ENCODE assay signal across 18 cellular contexts in genomic region chr13:44629465-44630183, GRCh38. TPM values are rescaled to one million over a fixed set of nuclear protein-coding genes. Genes with fewer than 3 reads are reported as not detected.
DNase-seq lines count a peak whose midpoint lies in the region; ATAC-seq and TF ChIP-seq lines count a peak whose summit lies in the region.
"Had no signal": no experiment of that assay in that cellular context is flagged by ENCODE, and none has a peak within 500 bp of the region (broad histone marks: within the 10 kb centered on the region; RNA-seq: fewer than 3 reads in every experiment).

No MANE protein-coding gene starts in this region.

- H3F3A ChIP-seq in GM23338 (replicated peaks; ENCODE audit: low read depth), result no peaks in the 10 kb centered on the region

- H3K27me3 ChIP-seq in thoracic aorta (replicated peaks; ENCODE audit: insufficient read depth) (no peaks in the 10 kb centered on the region), GM23338 (ENCODE audit: insufficient read depth) (no peaks in the 10 kb centered on the region), tibial nerve (no peaks in the 10 kb centered on the region)

- H2AFZ ChIP-seq in GM23338, result no peak overlapping the region

- DNase-seq in ELR (ENCODE audit: low read depth), result peak; percentile 6
- peak; percentile 27 for DNase-seq in astrocyte of the cerebellum (ENCODE audit: low read depth)
- peak; percentile 73 for DNase-seq in foreskin melanocyte
- DNase-seq in thoracic aorta (ENCODE audit: low spot score), result no peak
- DNase-seq in activated CD8-positive, alpha-beta memory T cell treated with anti-CD3 and anti-CD28 coated beads, Interleukin-2, amount 50 U/mL, for 4 hours, result no peak
- DNase-seq in GM23338 (ENCODE audit: low spot score), result no peak
- no peak for DNase-seq in tibial nerve (ENCODE audit: low spot score in 2 of 2)
- DNase-seq: activated CD4-positive, alpha-beta T cell treated with anti-CD3 and anti-CD28 coated beads, Interleukin-2, amount 10 ng/mL, durations not matched to agents 24 days and 14 days; activated effector memory CD4-positive, alpha-beta T cell treated with anti-CD3 and anti-CD28 coated beads, Interleukin-2, amount 50 U/mL, for 16 hours; amygdala; CD4-positive, CD25-positive, alpha-beta regulatory T cell; GOT3; NCI-H187; NCI-H446; stimulated activated CD4-positive, alpha-beta T cell treated with anti-CD3 and anti-CD28 coated beads, Interleukin-2, amount 100 ng/mL, for 24 hours; stimulated activated naive CD8-positive, alpha-beta T cell treated with anti-CD3 and anti-CD28 coated beads, Interleukin-15, amount 100 ng/mL, for 72 hours had no signal

- H3K27me3 Mint-ChIP-seq in GM23338 (ENCODE audit: insufficient read depth, low read depth, poor library complexity), result peaks cover 1% of the 10 kb centered on the region

- TF ChIP-seq CTCF in astrocyte of the cerebellum (IDR thresholded peaks at IDR 0.05; ENCODE audit: low read depth, low read length, missing control alignments) (no peak), thoracic aorta (IDR thresholded peaks at IDR 0.05) (no peak), GM23338 (conservative IDR thresholded peaks at IDR 0.05; ENCODE audit: low read depth in 2 of 2) (no peak), tibial nerve (IDR thresholded peaks at IDR 0.05) (no peak)

- no peaks in the 10 kb centered on the region for H3K9me3 Mint-ChIP-seq in GM23338
- H3K9me3 Mint-ChIP-seq: activated CD4-positive, alpha-beta T cell treated with anti-CD3 and anti-CD28 coated beads, Interleukin-2, amount 10 ng/mL, durations not matched to agents 24 days and 14 days; IgD-negative memory B cell; stimulated activated naive CD8-positive, alpha-beta T cell treated with anti-CD3 and anti-CD28 coated beads, Interleukin-15, amount 100 ng/mL, for 72 hours had no signal

- no peaks in the 10 kb centered on the region; the same call in 2 of the 3 replicates for H3K36me3 Mint-ChIP-seq in GM23338 (ENCODE audit: low read depth)
- H3K36me3 Mint-ChIP-seq: CD4-positive, CD25-positive, alpha-beta regulatory T cell had no signal

- no peak for TF ChIP-seq POLR2A in tibial nerve (IDR thresholded peaks at IDR 0.05)

- no peaks in the 10 kb centered on the region for H3K79me2 ChIP-seq in GM23338 (replicated peaks; ENCODE audit: insufficient read depth)

- no peaks in the 10 kb centered on the region for H3K36me3 ChIP-seq in thoracic aorta
- no peaks in the 10 kb centered on the region for H3K36me3 ChIP-seq in GM23338 (ENCODE audit: insufficient read depth)
- H3K36me3 ChIP-seq in tibial nerve, result no peaks in the 10 kb centered on the region

- H3K27ac Mint-ChIP-seq in GM23338, result no peak overlapping the region
- H3K27ac Mint-ChIP-seq: activated CD4-positive, alpha-beta T cell treated with anti-CD3 and anti-CD28 coated beads, Interleukin-2, amount 10 ng/mL, durations not matched to agents 24 days and 14 days; CD4-positive, CD25-positive, alpha-beta regulatory T cell; IgD-negative memory B cell; stimulated activated naive CD8-positive, alpha-beta T cell treated with anti-CD3 and anti-CD28 coated beads, Interleukin-15, amount 100 ng/mL, for 72 hours had no signal

- H3K4me3 ChIP-seq in astrocyte of the cerebellum (ENCODE audit: low read depth, low read length) (no peak overlapping the region), thoracic aorta (no peak overlapping the region), GM23338 (no peak overlapping the region), tibial nerve (no peak overlapping the region)

- ATAC-seq in thoracic aorta (ENCODE audit: insufficient number of reproducible peaks, low FRiP score, low read depth) (no peak), GM23338 (no peak)
- ATAC-seq: sciatic nerve; stimulated activated naive CD8-positive, alpha-beta T cell treated with anti-CD3 and anti-CD28 coated beads, Interleukin-15, amount 100 ng/mL, for 72 hours had no signal

- H3K4me3 Mint-ChIP-seq in GM23338, result no peak overlapping the region
- H3K4me3 Mint-ChIP-seq: activated CD4-positive, alpha-beta T cell treated with anti-CD3 and anti-CD28 coated beads, Interleukin-2, amount 10 ng/mL, durations not matched to agents 24 days and 14 days; CD4-positive, CD25-positive, alpha-beta regulatory T cell; IgD-negative memory B cell; stimulated activated naive CD8-positive, alpha-beta T cell treated with anti-CD3 and anti-CD28 coated beads, Interleukin-15, amount 100 ng/mL, for 72 hours had no signal

- in situ Hi-C loops in astrocyte of the cerebellum (cut with HindIII; ENCODE audit: low sequenced_read_pairs), result no loop called here

- H3K4me1 Mint-ChIP-seq in GM23338, result no peaks in the 10 kb centered on the region
- H3K4me1 Mint-ChIP-seq: activated CD4-positive, alpha-beta T cell treated with anti-CD3 and anti-CD28 coated beads, Interleukin-2, amount 10 ng/mL, durations not matched to agents 24 days and 14 days; CD4-positive, CD25-positive, alpha-beta regulatory T cell; IgD-negative memory B cell; stimulated activated naive CD8-positive, alpha-beta T cell treated with anti-CD3 and anti-CD28 coated beads, Interleukin-15, amount 100 ng/mL, for 72 hours had no signal

- H3K4me1 ChIP-seq in thoracic aorta (ENCODE audit: control insufficient read depth in 1 of 2, low read depth in 2 of 2) (peaks cover 9 to 13% of the 10 kb centered on the region in 2 donors), GM23338 (ENCODE audit: insufficient read depth) (no peaks in the 10 kb centered on the region), tibial nerve (peaks cover 0 to 9% (median 0%) of the 10 kb centered on the region in 4 donors)

- peaks cover 3% of the 10 kb centered on the region; the same call in 1 of the 2 replicates for H3K9me2 ChIP-seq in GM23338 (ENCODE audit: insufficient read depth)

- H3K27ac ChIP-seq in thoracic aorta, result peak overlapping the region; percentile 37 to 41
- H3K27ac ChIP-seq in GM23338 (ENCODE audit: low read depth), result no peak overlapping the region
- H3K27ac ChIP-seq in tibial nerve, result no peak overlapping the region

- H3K9me3 ChIP-seq in thoracic aorta (no peaks in the 10 kb centered on the region), tibial nerve (no peaks in the 10 kb centered on the region)

- no peak overlapping the region for H3K4me2 ChIP-seq in GM23338

- TF ChIP-seq EP300 in tibial nerve (IDR thresholded peaks at IDR 0.05), result no peak

- WGBS in tibial nerve, 2 donors, result 46 to 53% methylated on average over 2 of the region's 2 CpGs

- no peaks in the 10 kb centered on the region for H4K20me1 ChIP-seq in GM23338 (replicated peaks; ENCODE audit: insufficient read depth)

TF ChIP-seq in GM23338, 12 proteins besides CTCF, POLR2A, EP300 and RAD21 (continues in another document):
- no peak for TF ChIP-seq EZH2 (IDR thresholded peaks at IDR 0.05; ENCODE audit: low read depth, unreplicated experiment)
- no peak for TF ChIP-seq NANOG (IDR thresholded peaks at IDR 0.05; ENCODE audit: borderline replicate concordance)
- no peak for TF ChIP-seq JUNB (IDR thresholded peaks at IDR 0.05; ENCODE audit: unreplicated experiment)
- no peak for TF ChIP-seq ETS1 (IDR thresholded peaks at IDR 0.05)
- TF ChIP-seq ZNF331 (CRISPR knock-in tag; IDR thresholded peaks at IDR 0.05; ENCODE audit: low read depth), result no peak
- no peak for TF ChIP-seq REST (IDR thresholded peaks at IDR 0.05; ENCODE audit: unreplicated experiment)
- no peak for TF ChIP-seq CREB1 (CRISPR knock-in tag; IDR thresholded peaks at IDR 0.05; ENCODE audit: low read depth)
- no peak for TF ChIP-seq ZNF114 (CRISPR knock-in tag; IDR thresholded peaks at IDR 0.05)

RNA-seq across cellular contexts. Expression of gene TSC22D1, which starts 53.5 kb away (rescaled TPM):
- total RNA-seq in thoracic aorta (100 to 1,000 TPM; 107 to 129 TPM), tibial nerve (100 to 1,000 TPM; 203 to 334 (median 213) TPM)
- 101 and 114 TPM in 2 replicates for total RNA-seq in GM23338 (2014; rRNA removed; shearing (Covaris generic))
- polyA plus RNA-seq in GM23338 (2016; fragmentation: Nextera tagmentation; extraction: Ambion mirVana), result 50.5 and 58.5 TPM in 2 replicates

Comparison
In these comparisons a context has a peak if more than half of its experiments do, and no peak if none do; other contexts are left out.
1. DNase-seq: peak in ELR (single experiment), astrocyte of the cerebellum (single experiment) and foreskin melanocyte (single experiment); none in thoracic aorta (single experiment), activated CD8-positive, alpha-beta memory T cell treated with anti-CD3 and anti-CD28 coated beads, Interleukin-2, amount 50 U/mL, for 4 hours (single experiment), GM23338 (single experiment) and tibial nerve (0 of 2).
2. H3K27ac ChIP-seq: peak in thoracic aorta (2 of 2); none in GM23338 (single experiment) and tibial nerve (0 of 4).